ENCODE assay signal across 1 cellular context in genomic region chr20:3209023-3209945, GRCh38.
TF ChIP-seq lines count a peak whose summit lies in the region.

Gene ITPA, plus strand, starts transcription at chr20:3209498. Its CDS starts 54 bp downstream, at chr20:3209552.

TF ChIP-seq in GM12878, 131 proteins besides CTCF, POLR2A, EP300 and RAD21 (continued from another document and continues in another):
- TF ChIP-seq E2F8 (IDR thresholded peaks at IDR 0.05; ENCODE audit: low read depth, partially characterized antibody) (peak; percentile 62), IKZF1 (conservative IDR thresholded peaks at IDR 0.05) (peak; percentile 85), IKZF2 (IDR thresholded peaks at IDR 0.05) (peak; percentile 63 to 64), IRF4 (IDR thresholded peaks at IDR 0.05; ENCODE audit: low read depth, low read length) (no peak), BHLHE40 (IDR thresholded peaks at IDR 0.05; ENCODE audit: borderline replicate concordance in 1 of 2, low read depth in 2 of 2, low read length in 1 of 2) (0 out of 4 replicates have a peak, but pooled peaks of 1 of the 2 experiments have one; percentile 13), ZBTB40 (IDR thresholded peaks at IDR 0.05; ENCODE audit: borderline replicate concordance) (peak; percentile 93), CBX3 (IDR thresholded peaks at IDR 0.05; ENCODE audit: borderline replicate concordance, low read depth) (no peak), NR2F1 (conservative IDR thresholded peaks at IDR 0.05) (0 out of 2 replicates have a peak, but pooled peaks have one; percentile 46), MLLT1 (IDR thresholded peaks at IDR 0.05) (peak; percentile 83), E4F1 (IDR thresholded peaks at IDR 0.05; ENCODE audit: borderline replicate concordance, partially characterized antibody) (peak; percentile 71), GABPA (IDR thresholded peaks at IDR 0.05; ENCODE audit: low read depth) (peak; percentile 92), PML (IDR thresholded peaks at IDR 0.05; ENCODE audit: low read length) (peak; percentile 78; the same call in 1 of the 2 replicates), CBX5 (IDR thresholded peaks at IDR 0.05; ENCODE audit: low read depth) (no peak), EGR1 (IDR thresholded peaks at IDR 0.05; ENCODE audit: borderline replicate concordance in 1 of 2, low read depth in 2 of 2, low read length in 2 of 2) (0 out of 3 replicates have a peak, but pooled peaks of 1 of the 2 experiments have one; percentile 4), SMAD5 (IDR thresholded peaks at IDR 0.05; ENCODE audit: low read depth) (peak; percentile 69; the same call in 1 of the 2 replicates), ZBTB11 (CRISPR knock-in tag; IDR thresholded peaks at IDR 0.05) (no peak), RELB (IDR thresholded peaks at IDR 0.05; ENCODE audit: low read depth) (peak; percentile 67; the same call in 1 of the 2 replicates), MYC (IDR thresholded peaks at IDR 0.05; ENCODE audit: insufficient read depth, insufficient read length, insufficient replicate concordance, low read length, severe bottlenecking) (peak; percentile 81), ATF2 (IDR thresholded peaks at IDR 0.05; ENCODE audit: low read length) (no peak), MEF2A (IDR thresholded peaks at IDR 0.05; ENCODE audit: insufficient read depth, low read depth, low read length) (no peak), CEBPZ (IDR thresholded peaks at IDR 0.05; ENCODE audit: low read depth, low read length) (no peak), IRF5 (IDR thresholded peaks at IDR 0.05; ENCODE audit: borderline replicate concordance) (no peak), TCF3 (IDR thresholded peaks at IDR 0.05; ENCODE audit: borderline replicate concordance, insufficient read depth, low read depth, low read length) (no peak), BCL11A (IDR thresholded peaks at IDR 0.05; ENCODE audit: low read depth, low read length) (no peak)
